8 cellular contexts compared by ENCODE assay signal in genomic region chr12:22624573-22624907, GRCh38. TPM values are rescaled to one million over a fixed set of nuclear protein-coding genes. Genes with fewer than 3 reads are reported as not detected.
DNase-seq lines count a peak whose midpoint lies in the region; ATAC-seq lines count a peak whose summit lies in the region.

No MANE protein-coding gene starts in this region.

- H3K27ac Mint-ChIP-seq in activated naive CD8-positive, alpha-beta T cell: peak overlapping the region; percentile 98
- peak overlapping the region; percentile 88 for H3K27ac Mint-ChIP-seq in stimulated activated memory B cell treated with anti-CD40 and anti-IgM and Interleukin-4, amounts not matched to agents 10 μg/mL and 1 μg/mL and 100 μg/mL, for 72 hours

- DNase-seq in DMS53 (lab: John Stamatoyannopoulos, UW) (peak; percentile 93), cerebellum (ENCODE audit: low spot score) (no peak), NCI-H2081 (lab: John Stamatoyannopoulos, UW) (no peak), RKO (ENCODE audit: low spot score) (no peak)

- peak overlapping the region; percentile 96 for H3K4me3 Mint-ChIP-seq in activated naive CD8-positive, alpha-beta T cell
- peak overlapping the region; percentile 98 for H3K4me3 Mint-ChIP-seq in stimulated activated memory B cell treated with anti-CD40 and anti-IgM and Interleukin-4, amounts not matched to agents 10 μg/mL and 1 μg/mL and 100 μg/mL, for 72 hours

- peaks cover 3% of the 10 kb centered on the region for H3K27me3 Mint-ChIP-seq in activated naive CD8-positive, alpha-beta T cell
- no peaks in the 10 kb centered on the region for H3K27me3 Mint-ChIP-seq in stimulated activated memory B cell treated with anti-CD40 and anti-IgM and Interleukin-4, amounts not matched to agents 10 μg/mL and 1 μg/mL and 100 μg/mL, for 72 hours

- no peaks in the 10 kb centered on the region for H3K9me3 Mint-ChIP-seq in activated naive CD8-positive, alpha-beta T cell (ENCODE audit: low read depth)
- no peaks in the 10 kb centered on the region for H3K9me3 Mint-ChIP-seq in stimulated activated memory B cell treated with anti-CD40 and anti-IgM and Interleukin-4, amounts not matched to agents 10 μg/mL and 1 μg/mL and 100 μg/mL, for 72 hours

- H3K4me3 ChIP-seq in iPS-11a (ENCODE audit: low read depth, low read length): peak overlapping the region; percentile 93

- H3K36me3 Mint-ChIP-seq in activated naive CD8-positive, alpha-beta T cell: no peaks in the 10 kb centered on the region
- no peaks in the 10 kb centered on the region for H3K36me3 Mint-ChIP-seq in stimulated activated memory B cell treated with anti-CD40 and anti-IgM and Interleukin-4, amounts not matched to agents 10 μg/mL and 1 μg/mL and 100 μg/mL, for 72 hours

- H3K4me1 Mint-ChIP-seq in activated naive CD8-positive, alpha-beta T cell (ENCODE audit: low read depth): peaks cover 39% of the 10 kb centered on the region
- peaks cover 36% of the 10 kb centered on the region for H3K4me1 Mint-ChIP-seq in stimulated activated memory B cell treated with anti-CD40 and anti-IgM and Interleukin-4, amounts not matched to agents 10 μg/mL and 1 μg/mL and 100 μg/mL, for 72 hours

- peak; percentile 0 for ATAC-seq in HG02798 (IDR thresholded peaks at IDR 0.05; ENCODE audit: poor library complexity, unreplicated experiment)
- ATAC-seq in stimulated activated memory B cell treated with anti-CD40 and anti-IgM and Interleukin-4, amounts not matched to agents 10 μg/mL and 1 μg/mL and 100 μg/mL, for 72 hours: no peak

RNA-seq across cellular contexts. Expression of gene ETNK1, which starts 0.4 kb away (rescaled TPM):
- 95.5 TPM for total RNA-seq in cerebellum
